22 cellular contexts compared by ENCODE assay signal in the genomic region with DNA sequence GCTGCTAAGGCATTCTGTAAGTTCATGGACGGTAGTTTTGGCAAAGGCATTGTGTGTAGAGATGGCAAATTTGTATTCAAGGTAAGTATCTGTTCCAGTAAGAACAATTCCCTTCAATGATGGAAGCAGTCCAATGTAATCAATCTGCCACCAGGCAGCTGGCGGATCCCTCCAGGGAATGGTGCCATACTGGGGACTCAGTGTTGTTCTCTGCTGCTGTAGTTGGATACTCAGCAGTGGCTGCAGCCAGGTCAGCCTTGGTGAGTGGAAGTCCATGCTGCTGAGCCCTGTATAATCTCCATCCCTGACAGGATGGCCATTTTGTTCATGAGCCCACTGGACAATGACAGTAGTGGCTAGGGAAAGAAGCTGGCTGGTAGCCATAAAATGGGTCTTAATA.
"Had no signal": no experiment of that assay in that cellular context is flagged by ENCODE, and none has a peak within 500 bp of the region (broad histone marks: within the 10 kb centered on the region; RNA-seq: fewer than 3 reads in every experiment).

No MANE protein-coding gene starts in this region.

- H3K27ac ChIP-seq: adrenal gland, ascending aorta, brain microvascular endothelial cell, foreskin keratinocyte, hepatocyte, left ventricle myocardium inferior, neural progenitor cell, vagina had no signal

- H3K4me1 ChIP-seq: adrenal gland, ascending aorta, foreskin keratinocyte, left ventricle myocardium inferior, neural progenitor cell, vagina had no signal

- H3K9me3 ChIP-seq: adrenal gland, ascending aorta, left ventricle myocardium inferior, vagina had no signal

- ATAC-seq: activated CD4-positive, alpha-beta T cell treated with anti-CD3 and anti-CD28 coated beads for 36 hours; activated T-helper 17 cell treated with anti-CD3 and anti-CD28 coated beads, Interleukin-2, amount 50 U/mL, for 72 hours; naive thymus-derived CD8-positive, alpha-beta T cell; stimulated activated naive B cell treated with anti-CD40 and anti-IgM and Interleukin-4, amounts not matched to agents 10 μg/mL and 1 μg/mL and 100 μg/mL, for 72 hours had no signal

- H3K4me3 ChIP-seq: adrenal gland, ascending aorta, hepatocyte, left ventricle myocardium inferior, neural progenitor cell, vagina had no signal

- DNase-seq: activated B cell treated with CpG ODN at 0.5 μM for 24 hours; activated CD4-positive, alpha-beta T cell treated with anti-CD3 and anti-CD28 coated beads for 36 hours; activated CD4-positive, alpha-beta T cell treated with anti-CD3 and anti-CD28 coated beads, Interleukin-2, amount 50 U/mL, for 4 hours; activated CD8-positive, alpha-beta memory T cell treated with anti-CD3 and anti-CD28 coated beads for 24 hours; activated CD8-positive, alpha-beta memory T cell treated with anti-CD3 and anti-CD28 coated beads, Interleukin-2, amount 50 U/mL, for 4 hours; activated T-cell treated with anti-CD3 and anti-CD28 coated beads, Interleukin-2, amount 50 U/mL, for 24 hours; adrenal gland; brain microvascular endothelial cell; caudate nucleus; effector CD4-positive, alpha-beta T cell; foreskin keratinocyte; kidney glomerular epithelial cell; left ventricle myocardium inferior; naive thymus-derived CD8-positive, alpha-beta T cell; stimulated activated CD4-positive, alpha-beta T cell treated with anti-CD3 and anti-CD28 coated beads, Interleukin-2, amount 100 ng/mL, for 48 hours; stimulated activated CD8-positive, alpha-beta memory T cell treated with anti-CD3 and anti-CD28 coated beads, Interleukin-4, amount 100 ng/mL, for 48 hours; stimulated activated naive B cell treated with anti-CD40 and anti-IgM and Interleukin-4, amounts not matched to agents 10 μg/mL and 1 μg/mL and 100 μg/mL, for 72 hours had no signal

- H3K27me3 ChIP-seq: adrenal gland, ascending aorta, brain microvascular endothelial cell, foreskin keratinocyte, hepatocyte, neural progenitor cell, vagina had no signal

- H3K36me3 ChIP-seq: adrenal gland, ascending aorta, brain microvascular endothelial cell, left ventricle myocardium inferior, neural progenitor cell, vagina had no signal
